Comparison of ENCODE assay signal across 9 cellular contexts in the genomic region with DNA sequence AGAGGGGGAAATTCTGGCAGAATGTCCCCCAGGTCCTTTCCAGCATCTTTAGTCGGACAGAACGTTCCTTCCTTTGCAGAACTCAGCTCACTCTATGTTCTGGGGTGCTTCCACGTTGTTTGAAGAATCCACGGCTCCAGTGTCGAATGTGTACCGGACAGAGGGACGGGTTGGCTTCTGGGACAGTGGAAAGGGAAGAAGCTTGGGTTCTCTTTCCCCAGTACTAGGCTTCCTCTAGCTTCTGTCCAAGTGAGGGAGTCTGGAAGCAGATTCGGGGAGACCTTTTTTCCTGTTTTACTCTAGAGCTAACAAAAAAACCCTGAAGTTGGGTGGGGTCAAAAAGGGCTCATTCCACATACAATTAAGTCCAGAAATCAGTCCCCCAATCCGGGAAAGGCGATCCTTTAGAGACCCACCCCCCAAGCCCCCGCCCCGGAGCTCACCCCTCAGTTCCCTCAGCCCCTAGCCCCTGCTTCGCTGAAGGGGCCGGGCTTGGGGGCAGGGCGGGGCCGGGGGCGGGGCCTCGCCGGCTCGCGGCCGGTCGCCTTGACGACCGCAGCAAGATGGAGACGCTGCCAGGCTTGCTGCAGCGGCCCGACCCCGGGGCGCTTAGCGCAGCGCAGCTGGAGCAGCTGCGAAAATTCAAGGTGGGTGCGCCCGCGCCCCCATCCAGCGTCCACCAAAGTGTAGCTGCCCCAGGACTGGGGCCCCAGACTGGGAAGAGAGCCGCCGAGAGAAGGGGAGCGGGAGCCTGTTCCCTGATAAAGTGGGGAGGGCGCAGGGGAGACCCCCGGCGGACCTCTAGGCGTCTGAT. TPM values are rescaled to one million over a fixed set of nuclear protein-coding genes. Genes with fewer than 3 reads are reported as not detected.
DNase-seq lines count a peak whose midpoint lies in the region; ATAC-seq, FAIRE-seq and TF ChIP-seq lines count a peak whose summit lies in the region.
"Had no signal": no experiment of that assay in that cellular context is flagged by ENCODE, and none has a peak within 500 bp of the region (broad histone marks: within the 10 kb centered on the region; RNA-seq: fewer than 3 reads in every experiment).

A gene with protein sequence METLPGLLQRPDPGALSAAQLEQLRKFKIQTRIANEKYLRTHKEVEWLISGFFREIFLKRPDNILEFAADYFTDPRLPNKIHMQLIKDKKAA (plus strand): TSS at position 549 of the 814 bp plus-strand sequence. CDS start 15 bp downstream, at position 564.

- peaks cover 7% of the 10 kb centered on the region for H3K4me1 ChIP-seq in Loucy (ENCODE audit: insufficient read depth, low read length, poor library complexity, severe bottlenecking)
- peaks cover 32% of the 10 kb centered on the region for H3K4me1 ChIP-seq in neuron (ENCODE audit: insufficient read depth, low read length)

- peak; percentile 67 for TF ChIP-seq CTCF in Loucy (conservative IDR thresholded peaks at IDR 0.05; ENCODE audit: low read length)
- no peak for TF ChIP-seq CTCF in fibroblast of pulmonary artery (IDR thresholded peaks at IDR 0.05; ENCODE audit: low read length, missing control alignments)

- peak within 1 kb of the TSS; percentile 71 for H2AFZ ChIP-seq in Loucy (ENCODE audit: low read length)
- H2AFZ ChIP-seq in neuron (ENCODE audit: low read depth, low read length): no peak within 1 kb of the TSS

- no peaks in the 10 kb centered on the region for H3F3A ChIP-seq in Loucy (ENCODE audit: low read depth)

- H4K20me1 ChIP-seq in Loucy (ENCODE audit: insufficient read depth, low read length, poor library complexity, severe bottlenecking): no peaks in the 10 kb centered on the region

- H3K9ac ChIP-seq in Loucy (ENCODE audit: low read depth, low read length, poor library complexity, severe bottlenecking): no peak within 1 kb of the TSS

- no peak for FAIRE-seq in urothelium cell line (lab: Jason Lieb, UNC)
- FAIRE-seq: endometrium had no signal

- peak within 1 kb of the TSS; percentile 76 for H3K4me2 ChIP-seq in Loucy (ENCODE audit: low read depth, low read length, poor library complexity, severe bottlenecking)

- H3K79me2 ChIP-seq in Loucy (ENCODE audit: insufficient read depth, low read length): no peaks in the 10 kb centered on the region

- H3K36me3 ChIP-seq in Loucy (ENCODE audit: insufficient read depth, low read length) (no peaks in the 10 kb centered on the region), neuron (ENCODE audit: insufficient read depth, low read length) (no peaks in the 10 kb centered on the region)

- DNase-seq in activated CD4-positive, CD25-positive, alpha-beta regulatory T cell treated with anti-CD3 and anti-CD28 coated beads, Interleukin-2, amount 50 U/mL, for 72 hours: no peak
- DNase-seq in activated T-cell treated with anti-CD3 and anti-CD28 coated beads for 24 hours (ENCODE audit: low read depth): peak; percentile 30
- peak; percentile 26 for DNase-seq in fibroblast of pulmonary artery (ENCODE audit: low read depth)
- DNase-seq in urothelium cell line (ENCODE audit: low spot score): peak; percentile 74
- no peak for DNase-seq in H4 (ENCODE audit: low spot score)

- H3K27me3 ChIP-seq in Loucy (ENCODE audit: insufficient read depth, low read length, poor library complexity, severe bottlenecking): no peaks in the 10 kb centered on the region
- H3K27me3 ChIP-seq in neuron (ENCODE audit: insufficient read depth, low read length): peaks cover 25% of the 10 kb centered on the region

- H3K9me3 ChIP-seq in Loucy (ENCODE audit: insufficient read depth, low read depth, low read length) (no peaks in the 10 kb centered on the region), neuron (ENCODE audit: low read length) (no peaks in the 10 kb centered on the region)

- H3K9me2 ChIP-seq in Loucy (replicated peaks; ENCODE audit: low read depth, low read length): no peaks in the 10 kb centered on the region

- ATAC-seq in activated CD4-positive, CD25-positive, alpha-beta regulatory T cell treated with anti-CD3 and anti-CD28 coated beads, Interleukin-2, amount 50 U/mL, for 24 hours: peak; percentile 79 to 85

- peak within 1 kb of the TSS; percentile 66 for H3K4me3 ChIP-seq in Loucy (ENCODE audit: low read length, poor library complexity, severe bottlenecking)
- peak within 1 kb of the TSS; percentile 49 for H3K4me3 ChIP-seq in fibroblast of pulmonary artery (replicated peaks; ENCODE audit: low read depth, low read length)
- peak within 1 kb of the TSS; percentile 53 for H3K4me3 ChIP-seq in neuron (ENCODE audit: low read length)

RNA-seq across cellular contexts. Expression of the gene that starts here (rescaled TPM):
- total RNA-seq in H4 (2014; rRNA removed; shearing (Covaris generic)): not detected in 2 replicates

Comparison
In these comparisons a context has a peak if more than half of its experiments do, and no peak if none do; other contexts are left out.
1. DNase-seq: peak in activated T-cell treated with anti-CD3 and anti-CD28 coated beads for 24 hours (single experiment), fibroblast of pulmonary artery (single experiment) and urothelium cell line (single experiment); none in activated CD4-positive, CD25-positive, alpha-beta regulatory T cell treated with anti-CD3 and anti-CD28 coated beads, Interleukin-2, amount 50 U/mL, for 72 hours (single experiment) and H4 (single experiment).
2. Peak in every context shown above with its lines, with median percentiles within 50 percentile points of each other: H3K4me3 ChIP-seq.